ENCODE assay signal across 11 cellular contexts in the genomic region with DNA sequence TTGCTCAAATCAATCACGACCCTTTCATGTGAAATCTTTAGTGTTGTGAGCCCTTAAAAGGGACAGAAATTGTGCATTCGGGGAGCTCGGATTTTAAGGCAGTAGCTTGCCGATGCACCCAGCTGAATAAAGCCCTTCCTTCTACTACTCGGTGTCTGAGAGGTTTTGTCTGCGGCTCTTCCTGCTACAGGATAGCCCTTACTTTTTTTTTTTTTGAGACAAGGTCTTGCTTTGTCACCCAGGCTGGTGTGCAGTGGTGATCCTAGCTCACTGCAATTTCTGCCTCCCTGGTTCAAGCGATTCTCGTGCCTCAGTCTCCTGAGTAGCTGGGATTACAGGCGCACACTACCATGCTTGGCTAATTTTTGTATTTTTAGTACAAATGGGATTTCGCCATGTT. TPM values are rescaled to one million over a fixed set of nuclear protein-coding genes. Genes with fewer than 3 reads are reported as not detected.
"Had no signal": no experiment of that assay in that cellular context is flagged by ENCODE, and none has a peak within 500 bp of the region (broad histone marks: within the 10 kb centered on the region; RNA-seq: fewer than 3 reads in every experiment).

No MANE protein-coding gene starts in this region.

RNA-seq across cellular contexts. Expression of gene DPPA4, which starts 56.4 kb away (rescaled TPM):
- total RNA-seq: activated CD4-positive, alpha-beta memory T cell treated with anti-CD3 and anti-CD28 coated beads for 36 hours; activated CD4-positive, alpha-beta T cell treated with anti-CD3 and anti-CD28 coated beads, Interleukin-2, amount 10 ng/mL, durations not matched to agents 24 days and 14 days; activated CD8-positive, alpha-beta memory T cell treated with anti-CD3 and anti-CD28 coated beads, Interleukin-2, amount 10 ng/mL, durations not matched to agents 7 days and 5 days; activated CD8-positive, alpha-beta T cell treated with anti-CD3 and anti-CD28 coated beads, Interleukin-2, amount 10 ng/mL, durations not matched to agents 7 days and 5 days; activated T-helper 1 cell treated with anti-CD3 and anti-CD28 coated beads, Interleukin-12 subunit alpha, Interleukin-12 subunit beta, Interleukin-2, Interleukin-4 antibody, amounts not matched to agents 30 ng/mL and 10 ng/mL and 1 ng/mL, durations not matched to agents 14 hours and 24 hours and 36 hours; activated T-helper 2 cell treated with anti-CD3 and anti-CD28 coated beads, Interferon-gamma antibody, Interleukin-2, Interleukin-4, amounts not matched to agents 10 μg/mL and 5 μg/mL and 100 μg/mL, durations not matched to agents 14 hours and 24 hours and 36 hours; aorta; breast epithelium; esophagus muscularis mucosa; foreskin keratinocyte; gastrocnemius medialis had no signal
